10 cellular contexts compared by ENCODE assay signal in the genomic region with DNA sequence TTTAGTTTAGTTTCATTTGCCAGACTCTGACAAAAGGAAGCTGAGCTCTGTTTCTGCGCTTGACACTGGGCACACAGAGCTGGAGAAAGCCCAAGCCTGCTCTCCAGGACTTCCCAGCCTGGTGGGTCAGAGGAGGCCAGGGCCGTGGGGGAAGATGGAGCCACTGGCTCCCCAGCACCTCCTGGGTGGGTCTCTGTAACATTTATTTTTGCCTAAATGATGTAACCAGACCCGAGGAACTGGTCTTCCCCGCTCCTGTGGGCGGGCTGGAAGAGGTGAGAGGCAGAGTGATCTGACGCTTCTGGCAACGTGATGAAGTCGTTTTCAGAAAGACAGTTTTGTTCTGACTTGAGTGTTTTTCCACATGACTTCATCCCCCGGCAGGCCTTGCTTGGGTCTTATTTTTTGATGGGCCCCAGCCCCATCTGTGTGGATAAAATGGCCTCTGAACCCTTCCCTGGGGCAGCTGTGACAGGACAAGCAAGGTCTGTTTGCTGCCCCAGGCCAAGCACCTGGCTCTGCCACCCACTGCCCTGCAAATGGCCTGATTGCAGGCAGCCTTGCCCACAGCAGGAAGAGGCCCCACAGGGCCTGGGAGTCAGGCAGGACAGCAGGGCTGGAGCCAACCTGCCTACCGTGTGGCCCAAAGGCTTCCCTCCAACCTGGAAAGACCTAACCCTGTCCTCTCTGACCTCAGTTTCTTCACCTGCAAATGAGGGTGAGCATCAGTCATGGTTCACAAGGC.
DNase-seq lines count a peak whose midpoint lies in the region; ATAC-seq and TF ChIP-seq lines count a peak whose summit lies in the region.
"Had no signal": no experiment of that assay in that cellular context is flagged by ENCODE, and none has a peak within 500 bp of the region (broad histone marks: within the 10 kb centered on the region; RNA-seq: fewer than 3 reads in every experiment).

No MANE protein-coding gene starts in this region.

- peak; percentile 44 for ATAC-seq in HG02763 (IDR thresholded peaks at IDR 0.05; ENCODE audit: unreplicated experiment)
- ATAC-seq in GM19452 (IDR thresholded peaks at IDR 0.05; ENCODE audit: unreplicated experiment): no peak

- WGBS in esophagus, 2 donors: 35 to 50% methylated on average over 10 of the region's 10 CpGs

- no peak overlapping the region for H3K4me3 ChIP-seq in esophagus (ENCODE audit: low read depth in 1 of 2, low read length in 2 of 2)

- DNase-seq in GM13977 (ENCODE audit: low spot score) (peak; percentile 86), OCI-M2 (lab: John Stamatoyannopoulos, UW; ENCODE audit: unreplicated experiment) (no peak), COLO829 (ENCODE audit: low spot score) (no peak), NCI-H748 treated with DMSO at 0.1 percent for 48 hours (lab: John Stamatoyannopoulos, UW) (no peak)
- DNase-seq in stimulated activated CD4-positive, alpha-beta T cell treated with anti-CD3 and anti-CD28 coated beads, Interleukin-1b, Interleukin-23, amount 100 ng/mL, for 48 hours: peak; percentile 73
- DNase-seq: DMS79 treated with DMSO at 0.1 percent for 48 hours, NCI-H1048 had no signal

- H3K27ac ChIP-seq in esophagus (ENCODE audit: low read depth in 2 of 2, low read length in 1 of 2): peak overlapping the region; percentile 12 to 69

- no peak for TF ChIP-seq CTCF in GM13977 (IDR thresholded peaks at IDR 0.05; ENCODE audit: extremely low read depth, insufficient read depth, missing control alignments)

- H3K9me3 ChIP-seq in esophagus (ENCODE audit: control insufficient read depth in 2 of 2, insufficient read depth in 1 of 2, low read depth in 1 of 2, low read length in 1 of 2): no peaks in the 10 kb centered on the region

- no peaks in the 10 kb centered on the region for H3K27me3 ChIP-seq in esophagus (ENCODE audit: control insufficient read depth in 1 of 2, insufficient read depth in 2 of 2, low read length in 2 of 2)

- H3K4me1 ChIP-seq in esophagus (ENCODE audit: control insufficient read depth in 2 of 2, insufficient read depth in 2 of 2, low read length in 1 of 2): peaks cover 0 to 11% of the 10 kb centered on the region in 2 donors

- in situ Hi-C loops in GM13977 (cut with MboI; ENCODE audit: low pct_unique_long_range_greater_than_20kb, low sequenced_read_pairs, unreplicated experiment): no loop called here

- no peaks in the 10 kb centered on the region for H3K36me3 ChIP-seq in esophagus (ENCODE audit: control insufficient read depth in 2 of 2, insufficient read depth in 2 of 2, low read length in 1 of 2)

Comparison
In these comparisons a context has a peak if more than half of its experiments do, and no peak if none do; other contexts are left out.
1. DNase-seq: peak in GM13977 (single experiment) and stimulated activated CD4-positive, alpha-beta T cell treated with anti-CD3 and anti-CD28 coated beads, Interleukin-1b, Interleukin-23, amount 100 ng/mL, for 48 hours (single experiment); none in OCI-M2 (single experiment), COLO829 (single experiment) and NCI-H748 treated with DMSO at 0.1 percent for 48 hours (single experiment).